Comparison of ENCODE assay signal across 11 cellular contexts in the genomic region with DNA sequence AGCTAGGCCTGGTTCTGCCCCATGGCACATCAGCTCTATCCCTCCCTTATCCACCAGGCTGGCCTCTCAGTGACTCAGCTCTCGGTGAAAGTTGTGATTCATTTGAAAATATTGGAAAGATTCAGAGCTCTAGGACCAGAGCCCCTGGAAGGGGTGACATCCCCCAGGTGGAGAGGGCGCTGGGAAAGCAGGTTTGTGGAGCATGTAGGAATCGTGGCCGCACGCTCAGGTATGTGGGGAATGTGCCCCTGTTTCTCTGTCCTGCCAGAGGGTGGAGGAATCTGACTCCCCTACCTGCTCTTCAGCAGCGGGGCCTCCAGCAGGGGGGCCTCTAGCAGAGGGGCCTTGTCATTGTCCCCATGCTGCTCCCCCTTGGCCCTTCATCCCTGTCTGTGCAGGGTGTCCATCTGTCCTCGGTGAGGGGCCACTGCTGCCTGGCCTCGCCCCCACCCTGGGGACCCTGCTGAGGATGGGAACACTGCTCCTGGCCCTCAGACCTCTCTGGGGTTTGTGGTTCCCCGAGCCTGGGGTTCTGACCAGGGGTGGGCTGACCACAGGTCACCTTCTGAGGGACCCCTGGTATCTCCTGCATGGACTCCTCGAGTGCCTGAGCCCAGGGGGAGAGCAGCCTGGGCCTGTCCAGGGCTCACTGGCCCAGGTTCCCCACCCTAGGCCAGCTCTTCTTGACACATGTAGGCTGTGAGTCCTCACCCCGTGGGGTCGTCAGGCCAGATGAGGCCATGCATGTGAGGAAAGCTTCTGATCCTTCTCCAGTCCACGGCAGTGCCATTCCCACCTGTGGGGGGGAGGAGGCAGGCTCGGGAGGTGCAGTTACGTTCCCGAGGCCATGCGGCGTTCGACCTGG. TPM values are rescaled to one million over a fixed set of nuclear protein-coding genes. Genes with fewer than 3 reads are reported as not detected.
DNase-seq lines count a peak whose midpoint lies in the region; TF ChIP-seq lines count a peak whose summit lies in the region.
"Had no signal": no experiment of that assay in that cellular context is flagged by ENCODE, and none has a peak within 500 bp of the region (broad histone marks: within the 10 kb centered on the region; RNA-seq: fewer than 3 reads in every experiment).

No MANE protein-coding gene starts in this region.

- H3K4me3 ChIP-seq in SJCRH30, result no peak overlapping the region
- H3K4me3 ChIP-seq in fibroblast of the aortic adventitia (ENCODE audit: low read depth, low read length), result no peak overlapping the region
- H3K4me3 ChIP-seq: suprapubic skin had no signal

- no peaks in the 10 kb centered on the region for H3K27me3 ChIP-seq in SJCRH30
- H3K27me3 ChIP-seq: suprapubic skin had no signal

- DNase-seq in GM13976 (ENCODE audit: low spot score) (peak; percentile 32), SJCRH30 (peak; percentile 48 to 61), fibroblast of the aortic adventitia (ENCODE audit: low read depth) (peak; percentile 22), renal cortical epithelial cell (ENCODE audit: low read depth) (peak; percentile 34), GF-D8 (lab: John Stamatoyannopoulos, UW) (no peak), HT-29 (ENCODE audit: low spot score) (no peak)
- no peak for DNase-seq in activated CD4-positive, alpha-beta T cell treated with anti-CD3 and anti-CD28 coated beads, Interleukin-2, amount 50 U/mL, for 4 hours
- DNase-seq: activated CD4-positive, alpha-beta T cell treated with anti-CD3 and anti-CD28 coated beads for 36 hours; activated naive CD4-positive, alpha-beta T cell; stimulated activated CD4-positive, alpha-beta T cell treated with anti-CD3 and anti-CD28 coated beads, Interleukin-1b, Interleukin-23, amount 100 ng/mL, for 48 hours had no signal

- in situ Hi-C loops in GM13976 (cut with MboI; ENCODE audit: low sequenced_read_pairs, unreplicated experiment), result no loop called here

- TF ChIP-seq CTCF in GM13976 (IDR thresholded peaks at IDR 0.05; ENCODE audit: borderline replicate concordance, control extremely low read depth, extremely low read depth, insufficient read depth, missing control alignments) (no peak), fibroblast of the aortic adventitia (IDR thresholded peaks at IDR 0.05; ENCODE audit: insufficient read depth, low read length) (peak; percentile 26)

- no peaks in the 10 kb centered on the region for H3K9me3 ChIP-seq in SJCRH30 (replicated peaks)
- H3K9me3 ChIP-seq: suprapubic skin had no signal

- peaks cover 53% of the 10 kb centered on the region for H3K4me1 ChIP-seq in SJCRH30

- H3K27ac ChIP-seq in SJCRH30, result peak overlapping the region; percentile 86
- H3K27ac ChIP-seq: suprapubic skin had no signal

- no peaks in the 10 kb centered on the region for H3K36me3 ChIP-seq in SJCRH30
- H3K36me3 ChIP-seq: suprapubic skin had no signal

RNA-seq across cellular contexts. Expression of a gene that starts 47.5 kb away (rescaled TPM):
- 4.2 and 4.4 TPM in 2 replicates for total RNA-seq in SJCRH30 (2014; rRNA removed; shearing (Covaris generic))
- total RNA-seq in fibroblast of the aortic adventitia (ENCODE audit: low replicate concordance) (2.3 TPM in 1 of 2 replicates, not detected in the other), renal cortical epithelial cell (0.94 TPM in 1 of 2 replicates, not detected in the other)
- 0.41 and 2.0 TPM in 2 replicates for total RNA-seq in HT-29 (2014; rRNA removed; shearing (Covaris generic))

Comparison
In these comparisons a context has a peak if more than half of its experiments do, and no peak if none do; other contexts are left out.
1. DNase-seq: peak in GM13976 (single experiment), SJCRH30 (2 of 2), fibroblast of the aortic adventitia (single experiment) and renal cortical epithelial cell (single experiment); none in GF-D8 (single experiment), HT-29 (single experiment) and activated CD4-positive, alpha-beta T cell treated with anti-CD3 and anti-CD28 coated beads, Interleukin-2, amount 50 U/mL, for 4 hours (0 of 2).